In genomic region chr2:162261032-162261945, GRCh38 we compare ENCODE assay signal across 1 cellular context.
TF ChIP-seq lines count a peak whose summit lies in the region.

No MANE protein-coding gene starts in this region.

TF ChIP-seq in GM12878, 131 proteins besides CTCF, POLR2A, EP300 and RAD21 (continued from another document):
- TF ChIP-seq ZBTB11 (CRISPR knock-in tag; IDR thresholded peaks at IDR 0.05), result no peak
- no peak for TF ChIP-seq HDGF (IDR thresholded peaks at IDR 0.05)
- TF ChIP-seq ZNF384 (IDR thresholded peaks at IDR 0.05; ENCODE audit: borderline replicate concordance, low read depth, low read length), result no peak
- no peak for TF ChIP-seq BCLAF1 (IDR thresholded peaks at IDR 0.05)
- no peak for TF ChIP-seq CHD2 (IDR thresholded peaks at IDR 0.05; ENCODE audit: borderline replicate concordance, low read depth, low read length)
- TF ChIP-seq ATF3 (IDR thresholded peaks at IDR 0.05; ENCODE audit: borderline replicate concordance, extremely low read depth, low read depth, low read length), result no peak
- TF ChIP-seq MYB (IDR thresholded peaks at IDR 0.05; ENCODE audit: borderline replicate concordance, low read depth, low read length), result no peak
- no peak for TF ChIP-seq FOXK2 (IDR thresholded peaks at IDR 0.05)
- no peak for TF ChIP-seq SMC3 (IDR thresholded peaks at IDR 0.05; ENCODE audit: borderline replicate concordance, low read length)
- TF ChIP-seq RUNX3 (IDR thresholded peaks at IDR 0.05; ENCODE audit: low read length), result peak; percentile 17; the same call in 1 of the 2 replicates
- TF ChIP-seq SPI1 (IDR thresholded peaks at IDR 0.05; ENCODE audit: borderline replicate concordance, insufficient read depth, low read depth, low read length), result no peak
- TF ChIP-seq NFXL1 (IDR thresholded peaks at IDR 0.05; ENCODE audit: borderline replicate concordance), result no peak
- no peak for TF ChIP-seq EGR1 (IDR thresholded peaks at IDR 0.05; ENCODE audit: borderline replicate concordance in 1 of 2, low read depth in 2 of 2, low read length in 2 of 2)
- TF ChIP-seq ZNF592 (IDR thresholded peaks at IDR 0.05), result no peak
- peak; percentile 35; the same call in 1 of the 2 replicates for TF ChIP-seq NFIC (IDR thresholded peaks at IDR 0.05; ENCODE audit: low read depth, low read length)
- no peak for TF ChIP-seq POU2F2 (IDR thresholded peaks at IDR 0.05; ENCODE audit: borderline replicate concordance, low read depth, low read length)
- no peak for TF ChIP-seq CHD4 (IDR thresholded peaks at IDR 0.05)
- TF ChIP-seq ZBED1 (IDR thresholded peaks at IDR 0.05; ENCODE audit: borderline replicate concordance), result no peak
- TF ChIP-seq ZSCAN29 (IDR thresholded peaks at IDR 0.05), result no peak
- TF ChIP-seq TCF3 (IDR thresholded peaks at IDR 0.05; ENCODE audit: borderline replicate concordance, insufficient read depth, low read depth, low read length), result no peak
TF ChIP-seq in GM12878: peak in this region for 3.
